In the genomic region with DNA sequence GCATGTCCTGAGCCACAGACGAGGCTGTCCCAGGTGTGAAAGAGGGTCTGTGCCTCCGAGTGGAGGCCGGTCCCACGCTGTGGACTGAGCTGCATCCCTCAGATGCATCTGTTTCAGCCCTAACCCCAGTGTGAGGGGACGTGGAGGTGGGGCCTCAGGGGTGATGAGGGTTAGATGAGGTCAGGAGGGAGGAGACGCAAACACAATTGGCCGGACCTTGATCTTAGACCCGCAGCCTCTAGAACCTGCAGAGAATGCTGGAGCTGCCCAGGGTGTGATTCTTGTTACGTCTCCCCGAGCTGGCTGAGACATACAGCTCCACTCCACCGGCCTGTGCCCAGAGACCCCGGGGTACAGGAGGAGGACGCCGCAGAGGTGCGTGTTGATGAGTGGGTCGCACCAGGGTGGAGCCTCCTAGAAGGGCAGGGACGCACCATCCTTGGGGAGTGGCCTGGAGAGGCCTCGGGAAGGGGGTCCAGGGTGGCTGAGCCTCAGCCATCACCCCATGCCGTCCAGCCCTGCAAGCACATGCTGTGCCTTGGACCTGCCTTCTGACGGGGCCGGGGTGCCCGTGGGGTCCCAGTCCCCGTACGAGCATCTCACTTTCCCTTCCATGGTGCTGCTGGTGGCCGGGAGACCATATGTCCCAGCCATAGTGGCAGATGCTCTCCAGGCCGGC, we compare ENCODE assay signal across 37 cellular contexts. TPM values are rescaled to one million over a fixed set of nuclear protein-coding genes. Genes with fewer than 3 reads are reported as not detected.
"Had no signal": no experiment of that assay in that cellular context is flagged by ENCODE, and none has a peak within 500 bp of the region (broad histone marks: within the 10 kb centered on the region; RNA-seq: fewer than 3 reads in every experiment).

No MANE protein-coding gene starts in this region.

- H3K9ac ChIP-seq: neural progenitor cell, parathyroid adenoma had no signal

- H3K4me3 ChIP-seq: neural progenitor cell, ovary, psoas muscle, skin epidermis, smooth muscle cell, spleen, suprapubic skin, testis, tibial artery, transverse colon, upper lobe of left lung, vagina had no signal

- H3K4me2 ChIP-seq: neural progenitor cell, smooth muscle cell had no signal

- H3K9me3 ChIP-seq: neutrophil, ovary, psoas muscle, spleen, suprapubic skin, testis, tibial artery, transverse colon, upper lobe of left lung, vagina had no signal

- ATAC-seq: naive thymus-derived CD4-positive, alpha-beta T cell; natural killer cell; psoas muscle; right cardiac atrium; sciatic nerve; stimulated activated memory B cell treated with anti-CD40 and anti-IgM and Interleukin-4, amounts not matched to agents 10 μg/mL and 1 μg/mL and 100 μg/mL, for 72 hours; stimulated activated naive CD8-positive, alpha-beta T cell treated with anti-CD3 and anti-CD28 coated beads, Interleukin-15, amount 100 ng/mL, for 72 hours; stimulated activated naive CD8-positive, alpha-beta T cell treated with anti-CD3 and anti-CD28 coated beads, Interleukin-15, Interleukin-2, amounts not matched to agents 100 U/mL and 50 U/mL, for 24 hours had no signal

- H3K79me2 ChIP-seq: parathyroid adenoma had no signal

- DNase-seq: naive thymus-derived CD4-positive, alpha-beta T cell; natural killer cell; nucleus accumbens; ovary; posterior cingulate gyrus; psoas muscle; right cardiac atrium; spleen; stimulated activated CD4-positive, alpha-beta T cell treated with anti-CD3 and anti-CD28 coated beads, Interleukin-12 subunit alpha, Interleukin-12 subunit beta, amount 100 ng/mL, for 4 hours; stimulated activated CD4-positive, alpha-beta T cell treated with anti-CD3 and anti-CD28 coated beads, Interleukin-1b, Interleukin-23, amount 100 ng/mL, for 48 hours; stimulated activated CD4-positive, alpha-beta T cell treated with anti-CD3 and anti-CD28 coated beads, Interleukin-4, amount 100 ng/mL, for 1 hour; stimulated activated CD4-positive, alpha-beta T cell treated with anti-CD3 and anti-CD28 coated beads, Interleukin-4, amount 100 ng/mL, for 4 hours; stimulated activated CD8-positive, alpha-beta memory T cell treated with anti-CD3 and anti-CD28 coated beads, Interleukin-4, amount 100 ng/mL, for 48 hours; stimulated activated naive CD4-positive, alpha-beta T cell; stimulated activated naive CD8-positive, alpha-beta T cell treated with anti-CD3 and anti-CD28 coated beads, Interleukin-15, amount 100 ng/mL, for 72 hours; stimulated activated naive CD8-positive, alpha-beta T cell treated with anti-CD3 and anti-CD28 coated beads, Interleukin-15, Interleukin-2, amounts not matched to agents 100 U/mL and 50 U/mL, for 24 hours; substantia nigra; testis; tibial artery; transverse colon; upper lobe of left lung had no signal

- H3K36me3 ChIP-seq: neural progenitor cell, neutrophil, ovary, spleen, suprapubic skin, tibial artery, transverse colon, upper lobe of left lung, vagina had no signal

- H3K27ac ChIP-seq: neural progenitor cell, neutrophil, ovary, parathyroid adenoma, psoas muscle, skin epidermis, spleen, suprapubic skin, testis, tibial artery, transverse colon, upper lobe of left lung, vagina had no signal

- H2AFZ ChIP-seq: neural progenitor cell, parathyroid adenoma had no signal

- H3K27me3 ChIP-seq: ovary, testis had no signal

- H3K4me1 ChIP-seq: neural progenitor cell, parathyroid adenoma, psoas muscle, spleen, upper lobe of left lung had no signal

- FAIRE-seq: urothelium cell line had no signal

RNA-seq across cellular contexts. Expression of gene C1QTNF8, which starts 16.6 kb away (rescaled TPM):
- total RNA-seq: naive thymus-derived CD4-positive, alpha-beta T cell; natural killer cell; omental fat pad; progenitor cell of endocrine pancreas; psoas muscle; renal cortical epithelial cell; sciatic nerve; smooth muscle cell; spleen; suprapubic skin; transverse colon; ureter; vagina had no signal
- polyA plus RNA-seq: naive thymus-derived CD4-positive, alpha-beta T cell; ovary; psoas muscle; smooth muscle cell; spleen had no signal

RNA-seq across cellular contexts. Expression of gene SSTR5, which starts 40.1 kb away (rescaled TPM):
- total RNA-seq: naive thymus-derived CD4-positive, alpha-beta T cell; natural killer cell; ovary; sciatic nerve; smooth muscle cell; spleen; transverse colon; upper lobe of left lung had no signal
- polyA plus RNA-seq: naive thymus-derived CD4-positive, alpha-beta T cell; neural cell; ovary; smooth muscle cell; spleen; thymus had no signal
